16 cellular contexts compared by ENCODE assay signal in genomic region chr18:8952796-8953760, GRCh38.
A peak's percentile ranks its signal among the peaks of the same experiment; 100 is the strongest.
DNase-seq lines count a peak whose midpoint lies in the region; ATAC-seq, FAIRE-seq and TF ChIP-seq lines count a peak whose summit lies in the region.
"Had no signal": no experiment of that assay in that cellular context is flagged by ENCODE, and none has a peak within 500 bp of the region (broad histone marks: within the 10 kb centered on the region; RNA-seq: fewer than 3 reads in every experiment).

No MANE protein-coding gene starts in this region.

- no peak overlapping the region for H3K23ac ChIP-seq in mesenchymal stem cell (ENCODE audit: low read length in 2 of 2)

- WGBS in mesenchymal stem cell: 79% methylated on average over 9 of the region's 10 CpGs

- FAIRE-seq in GM12891 (lab: Jason Lieb, UNC): no peak
- FAIRE-seq: colon had no signal

- H3K9me2 ChIP-seq in DOHH2 (replicated peaks; ENCODE audit: control insufficient read depth, low read length): no peaks in the 10 kb centered on the region

- H3K4me3 ChIP-seq in DOHH2 (ENCODE audit: low read length) (no peak overlapping the region), choroid plexus epithelial cell (ENCODE audit: low read depth, low read length) (no peak overlapping the region), mesenchymal stem cell (ENCODE audit: insufficient read depth in 1 of 2, low read depth in 1 of 2, low read length in 2 of 2) (peak overlapping the region in 1 of 2 experiments; percentile 44), WERI-Rb-1 (ENCODE audit: low read depth, low read length) (no peak overlapping the region)

- peak overlapping the region; percentile 58 for H3K9ac ChIP-seq in mesenchymal stem cell (ENCODE audit: low read length)

- no peak for ATAC-seq in GM18498 (IDR thresholded peaks at IDR 0.05; ENCODE audit: unreplicated experiment)
- ATAC-seq: natural killer cell; stimulated activated naive CD8-positive, alpha-beta T cell treated with anti-CD3 and anti-CD28 coated beads, Interleukin-15, amount 100 ng/mL, for 72 hours had no signal

- H3K9me3 ChIP-seq in DOHH2 (ENCODE audit: control insufficient read depth, insufficient read depth, low read length): peaks cover 9% of the 10 kb centered on the region; the same call in 1 of the 2 replicates
- H3K9me3 ChIP-seq in mesenchymal stem cell (ENCODE audit: control insufficient read depth, low read length): peaks cover 11% of the 10 kb centered on the region
- H3K9me3 ChIP-seq in WERI-Rb-1 (ENCODE audit: severe bottlenecking): peaks cover 3% of the 10 kb centered on the region

- TF ChIP-seq POLR2A in GM12891 (IDR thresholded peaks at IDR 0.05; ENCODE audit: low read depth, low read length): no peak

- H3K18ac ChIP-seq in mesenchymal stem cell (ENCODE audit: low read depth in 1 of 2, low read length in 2 of 2): no peak overlapping the region

- no peak overlapping the region for H4K91ac ChIP-seq in mesenchymal stem cell (ENCODE audit: low read length)

- no peak overlapping the region for H2BK12ac ChIP-seq in mesenchymal stem cell (ENCODE audit: low read length in 2 of 2)

- H2BK5ac ChIP-seq in mesenchymal stem cell (ENCODE audit: low read depth, low read length, poor library complexity, severe bottlenecking): no peak overlapping the region

- no peaks in the 10 kb centered on the region for H3K79me2 ChIP-seq in DOHH2 (ENCODE audit: control insufficient read depth, low read length)

- no peak overlapping the region for H2BK120ac ChIP-seq in mesenchymal stem cell (ENCODE audit: low read depth, low read length)

- no peak overlapping the region for H3K14ac ChIP-seq in mesenchymal stem cell (ENCODE audit: low read length in 2 of 2)

- H3K4ac ChIP-seq in mesenchymal stem cell (ENCODE audit: low read depth in 1 of 2, low read length in 2 of 2): no peak overlapping the region

- H2AK5ac ChIP-seq in mesenchymal stem cell (ENCODE audit: low read length, severe bottlenecking): peak overlapping the region; percentile 55

- H4K20me1 ChIP-seq in DOHH2 (ENCODE audit: control insufficient read depth, insufficient read depth, low read depth, low read length): no peaks in the 10 kb centered on the region

- H4K8ac ChIP-seq in mesenchymal stem cell (ENCODE audit: low read length): no peak overlapping the region

- H2AFZ ChIP-seq in mesenchymal stem cell (ENCODE audit: low read depth, low read length): no peak overlapping the region

- H3K79me1 ChIP-seq in mesenchymal stem cell (replicated peaks; ENCODE audit: low read length, poor library complexity, severe bottlenecking): no peaks in the 10 kb centered on the region

- no peaks in the 10 kb centered on the region; the same call in 1 of the 2 replicates for H3K36me3 ChIP-seq in DOHH2 (ENCODE audit: control insufficient read depth, low read length)
- no peaks in the 10 kb centered on the region for H3K36me3 ChIP-seq in mesenchymal stem cell (ENCODE audit: control insufficient read depth in 1 of 2, insufficient read depth in 2 of 2, low read depth in 1 of 2, low read length in 2 of 2)
- H3K36me3 ChIP-seq in WERI-Rb-1: no peaks in the 10 kb centered on the region

- H3K4me1 ChIP-seq in DOHH2 (ENCODE audit: control insufficient read depth, low read length) (peaks cover 75% of the 10 kb centered on the region), mesenchymal stem cell (ENCODE audit: control insufficient read depth, insufficient read depth, low read depth, low read length) (peaks cover 12% of the 10 kb centered on the region)

- DNase-seq in NCI-H446 treated with DMSO at 0.1 percent for 48 hours (lab: John Stamatoyannopoulos, UW) (peak; percentile 93), choroid plexus epithelial cell (ENCODE audit: low read depth) (peak; percentile 94), mesenchymal stem cell (peak; percentile 73), GM12891 (ENCODE audit: insufficient read length, low spot score) (no peak), WERI-Rb-1 (no peak)
- no peak for DNase-seq in activated effector memory CD4-positive, alpha-beta T cell treated with anti-CD3 and anti-CD28 coated beads, Interleukin-2, amount 50 U/mL, for 16 hours
- DNase-seq: activated naive CD4-positive, alpha-beta T cell treated with Interleukin-2 at 50 U/mL for 16 hours; CD4-positive, alpha-beta memory T cell; GDM1; natural killer cell; NCI-H1436 treated with DMSO at 0.1 percent for 48 hours; NCI-H748 treated with DMSO at 0.1 percent for 48 hours; stimulated activated naive CD8-positive, alpha-beta T cell treated with anti-CD3 and anti-CD28 coated beads, Interleukin-15, amount 100 ng/mL, for 72 hours had no signal

- H3K4me2 ChIP-seq in DOHH2 (ENCODE audit: low read length) (0 out of 2 replicates have a peak overlapping the region, but pooled peaks have one; percentile 85), mesenchymal stem cell (ENCODE audit: low read length, poor library complexity, severe bottlenecking) (no peak overlapping the region)

- H3K27me3 ChIP-seq in DOHH2 (ENCODE audit: control insufficient read depth, low read length) (no peaks in the 10 kb centered on the region), mesenchymal stem cell (ENCODE audit: control insufficient read depth in 1 of 2, insufficient read depth in 1 of 2, low read length in 2 of 2) (no peaks in the 10 kb centered on the region), WERI-Rb-1 (ENCODE audit: insufficient read depth, low read depth, severe bottlenecking) (no peaks in the 10 kb centered on the region)

- TF ChIP-seq CTCF in DOHH2 (IDR thresholded peaks at IDR 0.05; ENCODE audit: low read depth, low read length, poor library complexity, severe bottlenecking) (no peak), choroid plexus epithelial cell (conservative IDR thresholded peaks at IDR 0.05; ENCODE audit: low read depth, low read length) (peak; percentile 43), WERI-Rb-1 (IDR thresholded peaks at IDR 0.05; ENCODE audit: low read depth, low read length) (no peak)

- no peaks in the 10 kb centered on the region for H3F3A ChIP-seq in DOHH2 (ENCODE audit: control insufficient read depth, insufficient read depth)

- H3K27ac ChIP-seq in DOHH2 (ENCODE audit: low read depth, low read length) (no peak overlapping the region), mesenchymal stem cell (ENCODE audit: low read length, poor library complexity, severe bottlenecking) (peak overlapping the region; percentile 38), WERI-Rb-1 (no peak overlapping the region)

- no peak overlapping the region for H2BK15ac ChIP-seq in mesenchymal stem cell (ENCODE audit: low read depth, poor library complexity, severe bottlenecking)

TF ChIP-seq in GM12891, 5 proteins besides CTCF, POLR2A, EP300 and RAD21:
- no peak for TF ChIP-seq PAX5 (IDR thresholded peaks at IDR 0.05; ENCODE audit: insufficient read depth, low read length, severe bottlenecking)
- TF ChIP-seq SPI1 (IDR thresholded peaks at IDR 0.05; ENCODE audit: low read depth, low read length): no peak
- no peak for TF ChIP-seq POU2F2 (IDR thresholded peaks at IDR 0.05; ENCODE audit: low read depth, low read length)
- TF ChIP-seq TAF1 (IDR thresholded peaks at IDR 0.05; ENCODE audit: low read depth, low read length): no peak
- no peak for TF ChIP-seq POLR2AphosphoS5 (IDR thresholded peaks at IDR 0.05; ENCODE audit: low read depth, low read length)
TF ChIP-seq in GM12891: peak in this region for 0.

Comparison
In these comparisons a context has a peak if more than half of its experiments do, and no peak if none do; other contexts are left out.
1. DNase-seq: peak in NCI-H446 treated with DMSO at 0.1 percent for 48 hours (single experiment), choroid plexus epithelial cell (single experiment) and mesenchymal stem cell (single experiment); none in activated effector memory CD4-positive, alpha-beta T cell treated with anti-CD3 and anti-CD28 coated beads, Interleukin-2, amount 50 U/mL, for 16 hours (single experiment), GM12891 (single experiment) and WERI-Rb-1 (single experiment).